In genomic region chr11:110128161-110128560, GRCh38 we compare ENCODE assay signal across 11 cellular contexts. TPM values are rescaled to one million over a fixed set of nuclear protein-coding genes. Genes with fewer than 3 reads are reported as not detected.
DNase-seq lines count a peak whose midpoint lies in the region; ATAC-seq, FAIRE-seq and TF ChIP-seq lines count a peak whose summit lies in the region.
"Had no signal": no experiment of that assay in that cellular context is flagged by ENCODE, and none has a peak within 500 bp of the region (broad histone marks: within the 10 kb centered on the region; RNA-seq: fewer than 3 reads in every experiment).

No MANE protein-coding gene starts in this region.

- no peak overlapping the region for H3K18ac ChIP-seq in IMR-90 (ENCODE audit: low read depth, low read length)

- no peak overlapping the region for H3K4ac ChIP-seq in IMR-90 (ENCODE audit: low read depth, low read length)

- CTCF ChIA-PET in IMR-90 (lab: Yijun Ruan, JAX) = interaction anchor here (0.5 kb wide), 1 partner anchor 38 kb away, joined by 3 read pairs; no protein-coding TSS in a partner anchor

- H4K20me1 ChIP-seq in IMR-90 (ENCODE audit: insufficient read depth, low read length) = peaks cover 4% of the 10 kb centered on the region; the same call in 1 of the 2 replicates

- H4K8ac ChIP-seq in IMR-90 (ENCODE audit: low read depth in 2 of 2, low read length in 2 of 2) = no peak overlapping the region

- peak overlapping the region; percentile 2; the same call in 1 of the 2 replicates for H3K4me2 ChIP-seq in IMR-90 (ENCODE audit: low read depth, low read length)

- intact Hi-C loops in IMR-90 (cut with micrococcal nuclease) (loop anchor here (5.0 kb wide), 1 partner anchor 34 kb away; no protein-coding TSS in a partner anchor), uterus (cut with DNase I; ENCODE audit: low total_unique reads) (no loop called here)

- no peak overlapping the region for H2BK15ac ChIP-seq in IMR-90 (ENCODE audit: low read depth, low read length)

- H3K36me3 ChIP-seq in ACC112 (ENCODE audit: insufficient read depth, low read length) (peaks cover 7% of the 10 kb centered on the region), IMR-90 (ENCODE audit: control insufficient read depth, insufficient read depth, low read length) (no peaks in the 10 kb centered on the region), adipocyte (ENCODE audit: control insufficient read depth, insufficient read depth, low read length, severe bottlenecking) (no peaks in the 10 kb centered on the region), uterus (no peaks in the 10 kb centered on the region)
- H3K36me3 ChIP-seq: vagina had no signal

- H4K5ac ChIP-seq in IMR-90 (ENCODE audit: low read depth, low read length) = no peak overlapping the region

- H3K27ac ChIP-seq in ACC112 (ENCODE audit: low read depth, low read length) (peak overlapping the region; percentile 66), IMR-90 (ENCODE audit: insufficient read depth, low read length) (no peak overlapping the region), uterus (no peak overlapping the region)
- H3K27ac ChIP-seq: vagina had no signal

- no peak overlapping the region for H4K91ac ChIP-seq in IMR-90 (ENCODE audit: insufficient read depth, low read depth, low read length)

- no peak overlapping the region for H3K4me3 ChIP-seq in ACC112 (ENCODE audit: low read depth, low read length)
- no peak overlapping the region for H3K4me3 ChIP-seq in IMR-90 (ENCODE audit: insufficient read depth, low read depth, low read length)
- H3K4me3 ChIP-seq in adipocyte (ENCODE audit: low read length) = no peak overlapping the region
- H3K4me3 ChIP-seq in uterus = no peak overlapping the region
- H3K4me3 ChIP-seq: vagina had no signal

- ATAC-seq in IMR-90 (ENCODE audit: low read depth) = peak; percentile 70
- ATAC-seq: T-helper 17 cell had no signal

- H2AK9ac ChIP-seq in IMR-90 (replicated peaks; ENCODE audit: low read depth, low read length, poor library complexity) = no peak overlapping the region

- DNase-seq in IMR-90 (peak; percentile 42), adipocyte (ENCODE audit: low read depth) (peak; percentile 71), iPS-NIHi11 (ENCODE audit: low spot score) (peak; percentile 31), GM13977 (ENCODE audit: low spot score) (no peak), SIG-M5 (lab: John Stamatoyannopoulos, UW) (no peak), RCC 7860 (ENCODE audit: low spot score) (no peak), uterus (no peak)
- DNase-seq: CD4-positive, CD25-positive, alpha-beta regulatory T cell; T-helper 17 cell had no signal

- no peak overlapping the region for H2BK120ac ChIP-seq in IMR-90 (ENCODE audit: low read depth, low read length)

- FAIRE-seq in RCC 7860 (lab: Jason Lieb, UNC) = no peak

- H2AK5ac ChIP-seq in IMR-90 (ENCODE audit: low read depth, low read length) = no peak overlapping the region

- TF ChIP-seq CTCF in IMR-90 (conservative IDR thresholded peaks at IDR 0.05; ENCODE audit: low read depth, low read length) (no peak), GM13977 (IDR thresholded peaks at IDR 0.05; ENCODE audit: extremely low read depth, insufficient read depth, missing control alignments) (no peak), uterus (IDR thresholded peaks at IDR 0.05) (no peak)

- WGBS in IMR-90 (ENCODE audit: extremely low coverage in 2 of 2, insufficient read length in 1 of 2), 2 experiments = no CpG with 5 or more reads among the region's 2 CpGs

- no peak overlapping the region for H3K23ac ChIP-seq in IMR-90 (ENCODE audit: low read depth, low read length)

- H3K14ac ChIP-seq in IMR-90 (replicated peaks; ENCODE audit: low read depth, low read length) = peak overlapping the region; percentile 10; the same call in 1 of the 2 replicates

- H3K9me1 ChIP-seq in IMR-90 (ENCODE audit: insufficient read depth, low read length) = peaks cover 3% of the 10 kb centered on the region; the same call in 1 of the 2 replicates

- H2AFZ ChIP-seq in ACC112 (ENCODE audit: low read length, unreplicated experiment) (no peak overlapping the region), IMR-90 (replicated peaks; ENCODE audit: low read length, poor library complexity) (no peak overlapping the region)

- peaks cover 27 to 47% of the 10 kb centered on the region in 2 experiments for H3K79me1 ChIP-seq in IMR-90 (ENCODE audit: low read depth in 1 of 2, low read length in 2 of 2)

- no peak for TF ChIP-seq POLR2A in IMR-90 (IDR thresholded peaks at IDR 0.05; ENCODE audit: low read depth, low read length)
- TF ChIP-seq POLR2A in uterus (IDR thresholded peaks at IDR 0.05) = no peak

- H2BK5ac ChIP-seq in IMR-90 (ENCODE audit: low read depth, low read length, poor library complexity, severe bottlenecking) = no peak overlapping the region

- no TSS peak for BruUV-seq in IMR-90 (replicated peaks; lab: Mats Ljungman, UMichigan)

- in situ Hi-C loops in IMR-90 (cut with MboI; ENCODE audit: low sequenced_read_pairs) = no loop called here
- in situ Hi-C loops in GM13977 (cut with MboI; ENCODE audit: low pct_unique_long_range_greater_than_20kb, low sequenced_read_pairs, unreplicated experiment) = loop anchor here (25.0 kb wide), 1 partner anchor 91 kb away; no protein-coding TSS in a partner anchor

- TF ChIP-seq RAD21 in IMR-90 (IDR thresholded peaks at IDR 0.05; ENCODE audit: low read length) = no peak

- H3K9ac ChIP-seq in IMR-90 (ENCODE audit: low read depth, low read length) (no peak overlapping the region), adipocyte (ENCODE audit: low read length) (peak overlapping the region; percentile 52)

- POLR2A ChIA-PET in IMR-90 (lab: Charles Lee; ENCODE audit: unreplicated experiment) = no interaction called here

- H3K27me3 ChIP-seq in ACC112 (ENCODE audit: insufficient read depth, low read length) = no peaks in the 10 kb centered on the region
- H3K27me3 ChIP-seq in IMR-90 (ENCODE audit: control insufficient read depth, insufficient read depth, low read length) = no peaks in the 10 kb centered on the region
- no peaks in the 10 kb centered on the region for H3K27me3 ChIP-seq in adipocyte (replicated peaks; ENCODE audit: control insufficient read depth, insufficient read depth, low read length)
- H3K27me3 ChIP-seq in uterus = no peaks in the 10 kb centered on the region
- H3K27me3 ChIP-seq: vagina had no signal

- H3K79me2 ChIP-seq in ACC112 (ENCODE audit: control insufficient read depth, insufficient read depth, low read length, unreplicated experiment) = peaks cover 90% of the 10 kb centered on the region

- no peak overlapping the region for H3K56ac ChIP-seq in IMR-90 (ENCODE audit: extremely low read depth, insufficient read depth, low read length)

- peaks cover 68% of the 10 kb centered on the region for H3K4me1 ChIP-seq in ACC112 (ENCODE audit: control insufficient read depth, insufficient read depth, low read length, unreplicated experiment)
- H3K4me1 ChIP-seq in IMR-90 (ENCODE audit: control insufficient read depth, insufficient read depth, low read length) = peaks cover 1% of the 10 kb centered on the region
- H3K4me1 ChIP-seq in adipocyte (ENCODE audit: control insufficient read depth, insufficient read depth, low read length) = peaks cover 30% of the 10 kb centered on the region
- H3K4me1 ChIP-seq in uterus = no peaks in the 10 kb centered on the region
- H3K4me1 ChIP-seq: vagina had no signal

- no peak overlapping the region for H2BK20ac ChIP-seq in IMR-90 (ENCODE audit: low read depth, low read length)

- dilution Hi-C loops in IMR-90 (cut with HindIII; ENCODE audit: low sequenced_read_pairs, unreplicated experiment) = no loop called here

- no peaks in the 10 kb centered on the region for H3K9me3 ChIP-seq in IMR-90 (ENCODE audit: control insufficient read depth, insufficient read depth, low read length)
- no peaks in the 10 kb centered on the region for H3K9me3 ChIP-seq in adipocyte (ENCODE audit: control insufficient read depth, low read length)
- H3K9me3 ChIP-seq in uterus = no peaks in the 10 kb centered on the region
- H3K9me3 ChIP-seq: vagina had no signal

TF ChIP-seq in IMR-90, 13 proteins besides CTCF, POLR2A, EP300 and RAD21:
- TF ChIP-seq USF2 (IDR thresholded peaks at IDR 0.05; ENCODE audit: low read depth, low read length) (peak; percentile 43; the same call in 1 of the 2 replicates), MAZ (IDR thresholded peaks at IDR 0.05; ENCODE audit: borderline replicate concordance, low read depth, low read length) (no peak)
TF ChIP-seq in IMR-90: peak in this region for 1.

RNA-seq across cellular contexts. Expression of gene ZC3H12C, which starts 35.0 kb away (rescaled TPM):
- total RNA-seq in IMR-90 (2012; rRNA removed) = 14.2 and 15.8 TPM in 2 replicates
- 4.2 and 4.7 TPM in 2 replicates for polyA plus RNA-seq in IMR-90 (2012; rRNA removed)
- polyA plus RNA-seq in IMR-90 (2012; cell fraction: cytosol; rRNA removed) = 1.7 and 2.2 TPM in 2 replicates
- 5.2 and 12.8 TPM in 2 replicates for polyA plus RNA-seq in IMR-90 (2012; cell fraction: nucleus; rRNA removed; ENCODE audit: low replicate concordance)
- total RNA-seq in uterus = 10 to 100 TPM in 3 of 4 donors, 1 to 10 TPM in 1; 2.3 to 27.6 (median 18.6) TPM

Comparison
In these comparisons a context has a peak if more than half of its experiments do, and no peak if none do; other contexts are left out.
1. DNase-seq: peak in IMR-90 (single experiment), adipocyte (single experiment) and iPS-NIHi11 (single experiment); none in GM13977 (single experiment), SIG-M5 (single experiment), RCC 7860 (single experiment) and uterus (0 of 2).